Comparison of ENCODE assay signal across 29 cellular contexts in the genomic region with DNA sequence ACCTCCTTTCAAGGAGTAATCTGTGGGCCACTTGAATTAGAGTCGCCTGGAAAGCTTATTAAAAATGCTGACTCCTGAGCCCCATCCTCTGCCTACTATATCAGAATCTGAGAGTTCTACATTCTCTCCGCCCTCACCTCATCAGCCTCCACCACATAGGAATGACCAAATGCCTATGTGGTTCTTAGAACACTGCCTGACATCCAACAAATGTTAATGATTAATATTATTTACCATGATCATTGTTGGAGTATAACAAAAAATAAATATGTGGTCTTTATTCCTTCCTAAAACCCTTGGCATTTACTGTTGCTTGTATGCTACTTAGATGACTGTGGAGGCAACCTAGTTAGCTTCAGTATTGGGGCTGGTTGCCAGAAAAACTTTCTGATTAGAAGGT.
"Had no signal": no experiment of that assay in that cellular context is flagged by ENCODE, and none has a peak within 500 bp of the region (broad histone marks: within the 10 kb centered on the region; RNA-seq: fewer than 3 reads in every experiment).

No MANE protein-coding gene starts in this region.

- H3K27ac Mint-ChIP-seq: mesothelial cell of epicardium; natural killer cell; nephron progenitor cell; neural progenitor cell; stimulated activated memory B cell treated with anti-CD40 and anti-IgM and Interleukin-4, amounts not matched to agents 10 μg/mL and 1 μg/mL and 100 μg/mL, for 72 hours; type B pancreatic cell had no signal

- H3K27me3 ChIP-seq: heart left ventricle, neural progenitor cell, right atrium auricular region, right lobe of liver, tibial nerve, uterus had no signal

- H3K79me2 ChIP-seq: parathyroid adenoma had no signal

- H3K9me3 Mint-ChIP-seq: mesothelial cell of epicardium; natural killer cell; stimulated activated memory B cell treated with anti-CD40 and anti-IgM and Interleukin-4, amounts not matched to agents 10 μg/mL and 1 μg/mL and 100 μg/mL, for 72 hours; type B pancreatic cell had no signal

- H3K4me3 Mint-ChIP-seq: mesothelial cell of epicardium; naive B cell; natural killer cell; nephron progenitor cell; neural progenitor cell; stimulated activated memory B cell treated with anti-CD40 and anti-IgM and Interleukin-4, amounts not matched to agents 10 μg/mL and 1 μg/mL and 100 μg/mL, for 72 hours; type B pancreatic cell had no signal

- H3K4me2 ChIP-seq: neural progenitor cell, smooth muscle cell had no signal

- H3K9me3 ChIP-seq: lower lobe of right lung, neutrophil, psoas muscle, right lobe of liver, tibial nerve, uterus had no signal

- H3K36me3 ChIP-seq: heart left ventricle, lower lobe of right lung, neural progenitor cell, neutrophil, right atrium auricular region, right lobe of liver, tibial nerve, uterus had no signal

- DNase-seq: heart left ventricle; islet precursor cell; left cardiac atrium; lower lobe of right lung; mammary epithelial cell; mesenchymal stem cell; naive B cell; natural killer cell; nephron progenitor cell; occipital lobe; psoas muscle; right lobe of liver; stimulated activated CD4-positive, alpha-beta T cell treated with anti-CD3 and anti-CD28 coated beads, Interleukin-1b, Interleukin-23, amount 100 ng/mL, for 48 hours; stimulated activated CD4-positive, alpha-beta T cell treated with anti-CD3 and anti-CD28 coated beads, Interleukin-2, amount 100 ng/mL, for 48 hours; stimulated activated CD4-positive, alpha-beta T cell treated with anti-CD3 and anti-CD28 coated beads, Interleukin-4, amount 100 ng/mL, for 4 hours; stimulated activated CD8-positive, alpha-beta memory T cell treated with anti-CD3 and anti-CD28 coated beads, Interleukin-4, amount 100 ng/mL, for 48 hours; stimulated activated naive CD4-positive, alpha-beta T cell treated with Interleukin-2 at 50 U/mL for 16 hours; substantia nigra; uterus had no signal

- H3K9ac ChIP-seq: neural progenitor cell, parathyroid adenoma had no signal

- H3K4me1 Mint-ChIP-seq: natural killer cell had no signal

- H3K4me1 ChIP-seq: parathyroid adenoma, right lobe of liver, uterus had no signal

- H3K27me3 Mint-ChIP-seq: type B pancreatic cell had no signal

- ATAC-seq: heart left ventricle; left cardiac atrium; left lobe of liver; lower lobe of right lung; natural killer cell; right lobe of liver; stimulated activated memory B cell treated with anti-CD40 and anti-IgM and Interleukin-4, amounts not matched to agents 10 μg/mL and 1 μg/mL and 100 μg/mL, for 72 hours had no signal

- H3K4me3 ChIP-seq: heart left ventricle, lower lobe of right lung, neural progenitor cell, psoas muscle, right atrium auricular region, right lobe of liver, smooth muscle cell, tibial nerve, uterus had no signal

- H3K27ac ChIP-seq: heart left ventricle, lower lobe of right lung, neural progenitor cell, neutrophil, parathyroid adenoma, psoas muscle, right atrium auricular region, right lobe of liver, uterus had no signal
